1 cellular context compared by ENCODE assay signal in the genomic region with DNA sequence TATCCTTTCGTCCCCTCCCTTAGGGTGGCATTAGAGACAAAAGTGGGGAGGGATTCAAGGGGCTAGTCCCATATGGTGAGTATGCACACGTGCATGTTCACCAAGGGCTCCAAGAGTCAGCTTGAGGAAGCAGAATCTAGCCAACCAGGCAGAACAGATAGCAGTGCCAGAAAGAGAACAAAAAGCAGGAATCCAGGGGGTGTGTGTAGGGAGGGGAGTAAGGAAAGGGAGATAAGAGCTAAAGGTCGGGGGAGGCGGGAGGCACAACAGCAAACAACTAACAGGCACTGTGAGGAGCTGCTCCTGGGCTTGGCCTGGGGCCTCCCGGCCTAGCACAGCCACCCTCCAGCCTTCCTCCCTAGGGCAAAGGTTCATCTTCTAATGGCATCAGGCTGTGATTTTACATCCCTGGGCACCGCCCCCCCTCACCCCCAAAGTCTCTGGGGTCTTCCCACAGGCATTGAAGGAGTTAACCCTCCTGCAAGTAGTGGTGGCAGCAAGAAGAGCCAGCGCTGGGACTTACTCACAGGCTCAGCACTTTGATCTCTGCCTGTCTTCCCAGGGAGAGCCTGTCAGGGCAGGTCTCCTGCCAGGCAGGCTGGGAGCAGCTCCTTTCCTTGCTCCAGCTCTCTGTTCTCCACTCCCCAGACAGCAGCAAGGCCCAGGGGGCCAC.
TF ChIP-seq lines count a peak whose summit lies in the region.

No MANE protein-coding gene starts in this region.

TF ChIP-seq in H1, 55 proteins besides CTCF, POLR2A, EP300 and RAD21:
- TF ChIP-seq SIRT6 (IDR thresholded peaks at IDR 0.05; ENCODE audit: low read length): no peak
- TF ChIP-seq CTBP2 (IDR thresholded peaks at IDR 0.05; ENCODE audit: borderline replicate concordance, insufficient read depth, insufficient read length, low read length): no peak
- TF ChIP-seq ASH2L (IDR thresholded peaks at IDR 0.05; ENCODE audit: low read length): no peak
- no peak for TF ChIP-seq FOSL1 (IDR thresholded peaks at IDR 0.05; ENCODE audit: insufficient read depth, low read depth, low read length)
- TF ChIP-seq CHD2 (IDR thresholded peaks at IDR 0.05; ENCODE audit: low read length): no peak
- TF ChIP-seq HDAC2 (IDR thresholded peaks at IDR 0.05; ENCODE audit: borderline replicate concordance in 1 of 2, low read depth in 2 of 2, low read length in 2 of 2): no peak
- no peak for TF ChIP-seq SIX5 (IDR thresholded peaks at IDR 0.05; ENCODE audit: low read depth, low read length)
- no peak for TF ChIP-seq KDM5A (IDR thresholded peaks at IDR 0.05; ENCODE audit: low read length)
- TF ChIP-seq BRCA1 (IDR thresholded peaks at IDR 0.05; ENCODE audit: low read depth, low read length): no peak
- no peak for TF ChIP-seq TAF7 (optimal IDR thresholded peaks at IDR 0.05; ENCODE audit: borderline replicate concordance, low read depth, low read length)
